In the genomic region with DNA sequence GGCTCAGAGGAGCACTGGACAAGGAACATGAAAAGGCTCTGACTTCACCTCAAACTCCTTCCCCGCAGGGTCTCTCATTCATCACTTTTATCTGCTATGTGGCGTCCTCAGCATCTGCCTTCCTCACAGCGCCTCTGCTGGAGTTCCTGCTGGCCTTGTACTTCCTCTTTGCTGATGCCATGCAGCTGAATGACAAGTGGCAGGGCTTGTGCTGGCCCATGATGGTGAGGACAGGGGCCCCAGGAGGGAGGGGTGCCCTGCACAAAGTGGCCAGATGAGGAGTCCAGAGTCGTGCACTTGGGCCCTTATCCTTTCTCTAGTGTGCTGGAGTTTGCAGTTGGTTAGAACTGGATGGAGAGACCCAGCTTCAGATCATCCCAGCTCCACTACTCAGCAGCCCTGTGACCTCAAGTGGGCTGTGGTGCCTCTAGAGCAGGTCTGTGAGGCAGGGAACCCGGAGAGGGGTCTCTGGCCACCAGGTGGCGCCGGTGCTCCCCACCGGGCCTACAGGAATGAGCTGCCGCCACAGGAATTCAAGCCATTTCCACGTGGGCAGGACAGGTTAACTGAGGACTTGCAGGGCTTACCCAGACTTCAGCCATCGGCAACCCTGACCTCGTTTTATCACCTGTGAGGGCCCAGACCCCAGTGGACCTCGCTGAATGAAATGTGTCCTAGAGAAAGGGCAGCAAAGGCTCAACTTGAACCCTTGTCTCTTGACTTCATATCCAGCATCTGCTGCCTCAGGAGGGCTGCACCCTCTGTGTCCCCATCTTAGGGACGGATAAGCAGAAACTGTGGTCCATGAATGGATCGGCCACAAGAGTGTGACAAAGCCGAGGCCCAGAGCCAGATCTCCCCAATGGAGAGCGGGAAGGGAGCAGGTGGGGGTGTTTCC, we compare ENCODE assay signal across 1 cellular context.
A peak's percentile ranks its signal among the peaks of the same experiment; 100 is the strongest.
TF ChIP-seq lines count a peak whose summit lies in the region.

No MANE protein-coding gene starts in this region.

TF ChIP-seq in HepG2, 621 proteins besides CTCF, POLR2A, EP300 and RAD21 (continued from another document and continues in another):
- TF ChIP-seq, protein P1, sequence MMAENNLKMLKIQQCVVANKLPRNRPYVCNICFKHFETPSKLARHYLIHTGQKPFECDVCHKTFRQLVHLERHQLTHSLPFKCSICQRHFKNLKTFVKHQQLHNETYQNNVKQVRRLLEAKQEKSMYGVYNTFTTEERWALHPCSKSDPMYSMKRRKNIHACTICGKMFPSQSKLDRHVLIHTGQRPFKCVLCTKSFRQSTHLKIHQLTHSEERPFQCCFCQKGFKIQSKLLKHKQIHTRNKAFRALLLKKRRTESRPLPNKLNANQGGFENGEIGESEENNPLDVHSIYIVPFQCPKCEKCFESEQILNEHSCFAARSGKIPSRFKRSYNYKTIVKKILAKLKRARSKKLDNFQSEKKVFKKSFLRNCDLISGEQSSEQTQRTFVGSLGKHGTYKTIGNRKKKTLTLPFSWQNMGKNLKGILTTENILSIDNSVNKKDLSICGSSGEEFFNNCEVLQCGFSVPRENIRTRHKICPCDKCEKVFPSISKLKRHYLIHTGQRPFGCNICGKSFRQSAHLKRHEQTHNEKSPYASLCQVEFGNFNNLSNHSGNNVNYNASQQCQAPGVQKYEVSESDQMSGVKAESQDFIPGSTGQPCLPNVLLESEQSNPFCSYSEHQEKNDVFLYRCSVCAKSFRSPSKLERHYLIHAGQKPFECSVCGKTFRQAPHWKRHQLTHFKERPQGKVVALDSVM (CRISPR knock-in tag; IDR thresholded peaks at IDR 0.05): peak; percentile 61; the same call in 1 of the 2 replicates
- TF ChIP-seq HOXA7 (CRISPR knock-in tag; IDR thresholded peaks at IDR 0.05) (no peak), TOE1 (CRISPR knock-in tag; IDR thresholded peaks at IDR 0.05) (peak; percentile 83; the same call in 1 of the 2 replicates), JARID2 (CRISPR knock-in tag; IDR thresholded peaks at IDR 0.05; ENCODE audit: insufficient replicate concordance) (no peak), ZNF232 (CRISPR knock-in tag; IDR thresholded peaks at IDR 0.05; ENCODE audit: borderline replicate concordance) (peak; percentile 88; the same call in 1 of the 2 replicates), ZNF432 (CRISPR knock-in tag; IDR thresholded peaks at IDR 0.05; ENCODE audit: borderline replicate concordance) (no peak), ZMYM2 (CRISPR knock-in tag; IDR thresholded peaks at IDR 0.05) (no peak), ZNF737 (CRISPR knock-in tag; IDR thresholded peaks at IDR 0.05; ENCODE audit: borderline replicate concordance) (peak; percentile 23; the same call in 1 of the 2 replicates), SNRNP70 (IDR thresholded peaks at IDR 0.05; ENCODE audit: low read depth, low read length) (no peak), PCBP1 (IDR thresholded peaks at IDR 0.05; ENCODE audit: borderline replicate concordance, low read depth, low read length) (no peak), ZNF44 (CRISPR knock-in tag; IDR thresholded peaks at IDR 0.05) (peak; percentile 36; the same call in 1 of the 2 replicates), TAF1 (CRISPR knock-in tag; IDR thresholded peaks at IDR 0.05) (no peak), ZNF296 (CRISPR knock-in tag; conservative IDR thresholded peaks at IDR 0.05) (no peak), ZNF225 (CRISPR knock-in tag; IDR thresholded peaks at IDR 0.05) (peak; percentile 62; the same call in 1 of the 2 replicates), ZNF143 (CRISPR knock-in tag; IDR thresholded peaks at IDR 0.05) (no peak), ZNF782 (CRISPR knock-in tag; IDR thresholded peaks at IDR 0.05; ENCODE audit: borderline replicate concordance) (peak; percentile 94; the same call in 1 of the 2 replicates), TSC22D2 (CRISPR knock-in tag; IDR thresholded peaks at IDR 0.05; ENCODE audit: borderline replicate concordance) (peak; percentile 60; the same call in 1 of the 2 replicates), CC2D1A (CRISPR knock-in tag; IDR thresholded peaks at IDR 0.05) (no peak), ZFY (CRISPR knock-in tag; IDR thresholded peaks at IDR 0.05) (peak; percentile 88), POLR2AphosphoS5 (IDR thresholded peaks at IDR 0.05; ENCODE audit: low read depth, low read length) (no peak), DMTF1 (CRISPR knock-in tag; IDR thresholded peaks at IDR 0.05) (peak; percentile 78; the same call in 1 of the 2 replicates), NFIC (IDR thresholded peaks at IDR 0.05; ENCODE audit: low read length) (no peak), ZNF331 (CRISPR knock-in tag; IDR thresholded peaks at IDR 0.05) (peak; percentile 83), ZNF7 (CRISPR knock-in tag; IDR thresholded peaks at IDR 0.05) (no peak), ZNF281 (CRISPR knock-in tag; IDR thresholded peaks at IDR 0.05; ENCODE audit: borderline replicate concordance) (no peak), IKZF1 (IDR thresholded peaks at IDR 0.05) (no peak), ZNF329 (CRISPR knock-in tag; IDR thresholded peaks at IDR 0.05; ENCODE audit: low read depth) (peak; percentile 45; the same call in 1 of the 2 replicates), PPARG (CRISPR knock-in tag; conservative IDR thresholded peaks at IDR 0.05) (peak; percentile 78), LBX2 (CRISPR knock-in tag; IDR thresholded peaks at IDR 0.05; ENCODE audit: borderline replicate concordance) (no peak)
- TF ChIP-seq, protein P2, sequence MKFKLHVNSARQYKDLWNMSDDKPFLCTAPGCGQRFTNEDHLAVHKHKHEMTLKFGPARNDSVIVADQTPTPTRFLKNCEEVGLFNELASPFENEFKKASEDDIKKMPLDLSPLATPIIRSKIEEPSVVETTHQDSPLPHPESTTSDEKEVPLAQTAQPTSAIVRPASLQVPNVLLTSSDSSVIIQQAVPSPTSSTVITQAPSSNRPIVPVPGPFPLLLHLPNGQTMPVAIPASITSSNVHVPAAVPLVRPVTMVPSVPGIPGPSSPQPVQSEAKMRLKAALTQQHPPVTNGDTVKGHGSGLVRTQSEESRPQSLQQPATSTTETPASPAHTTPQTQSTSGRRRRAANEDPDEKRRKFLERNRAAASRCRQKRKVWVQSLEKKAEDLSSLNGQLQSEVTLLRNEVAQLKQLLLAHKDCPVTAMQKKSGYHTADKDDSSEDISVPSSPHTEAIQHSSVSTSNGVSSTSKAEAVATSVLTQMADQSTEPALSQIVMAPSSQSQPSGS (CRISPR knock-in tag; IDR thresholded peaks at IDR 0.05): peak; percentile 84
- TF ChIP-seq, protein P3, sequence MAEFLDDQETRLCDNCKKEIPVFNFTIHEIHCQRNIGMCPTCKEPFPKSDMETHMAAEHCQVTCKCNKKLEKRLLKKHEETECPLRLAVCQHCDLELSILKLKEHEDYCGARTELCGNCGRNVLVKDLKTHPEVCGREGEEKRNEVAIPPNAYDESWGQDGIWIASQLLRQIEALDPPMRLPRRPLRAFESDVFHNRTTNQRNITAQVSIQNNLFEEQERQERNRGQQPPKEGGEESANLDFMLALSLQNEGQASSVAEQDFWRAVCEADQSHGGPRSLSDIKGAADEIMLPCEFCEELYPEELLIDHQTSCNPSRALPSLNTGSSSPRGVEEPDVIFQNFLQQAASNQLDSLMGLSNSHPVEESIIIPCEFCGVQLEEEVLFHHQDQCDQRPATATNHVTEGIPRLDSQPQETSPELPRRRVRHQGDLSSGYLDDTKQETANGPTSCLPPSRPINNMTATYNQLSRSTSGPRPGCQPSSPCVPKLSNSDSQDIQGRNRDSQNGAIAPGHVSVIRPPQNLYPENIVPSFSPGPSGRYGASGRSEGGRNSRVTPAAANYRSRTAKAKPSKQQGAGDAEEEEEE (CRISPR knock-in tag; IDR thresholded peaks at IDR 0.05; ENCODE audit: borderline replicate concordance): no peak
- TF ChIP-seq, protein P4, sequence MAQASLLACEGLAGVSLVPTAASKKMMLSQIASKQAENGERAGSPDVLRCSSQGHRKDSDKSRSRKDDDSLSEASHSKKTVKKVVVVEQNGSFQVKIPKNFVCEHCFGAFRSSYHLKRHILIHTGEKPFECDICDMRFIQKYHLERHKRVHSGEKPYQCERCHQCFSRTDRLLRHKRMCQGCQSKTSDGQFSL (CRISPR knock-in tag; IDR thresholded peaks at IDR 0.05): no peak; the same call in 1 of the 2 replicates
- TF ChIP-seq, protein P5, sequence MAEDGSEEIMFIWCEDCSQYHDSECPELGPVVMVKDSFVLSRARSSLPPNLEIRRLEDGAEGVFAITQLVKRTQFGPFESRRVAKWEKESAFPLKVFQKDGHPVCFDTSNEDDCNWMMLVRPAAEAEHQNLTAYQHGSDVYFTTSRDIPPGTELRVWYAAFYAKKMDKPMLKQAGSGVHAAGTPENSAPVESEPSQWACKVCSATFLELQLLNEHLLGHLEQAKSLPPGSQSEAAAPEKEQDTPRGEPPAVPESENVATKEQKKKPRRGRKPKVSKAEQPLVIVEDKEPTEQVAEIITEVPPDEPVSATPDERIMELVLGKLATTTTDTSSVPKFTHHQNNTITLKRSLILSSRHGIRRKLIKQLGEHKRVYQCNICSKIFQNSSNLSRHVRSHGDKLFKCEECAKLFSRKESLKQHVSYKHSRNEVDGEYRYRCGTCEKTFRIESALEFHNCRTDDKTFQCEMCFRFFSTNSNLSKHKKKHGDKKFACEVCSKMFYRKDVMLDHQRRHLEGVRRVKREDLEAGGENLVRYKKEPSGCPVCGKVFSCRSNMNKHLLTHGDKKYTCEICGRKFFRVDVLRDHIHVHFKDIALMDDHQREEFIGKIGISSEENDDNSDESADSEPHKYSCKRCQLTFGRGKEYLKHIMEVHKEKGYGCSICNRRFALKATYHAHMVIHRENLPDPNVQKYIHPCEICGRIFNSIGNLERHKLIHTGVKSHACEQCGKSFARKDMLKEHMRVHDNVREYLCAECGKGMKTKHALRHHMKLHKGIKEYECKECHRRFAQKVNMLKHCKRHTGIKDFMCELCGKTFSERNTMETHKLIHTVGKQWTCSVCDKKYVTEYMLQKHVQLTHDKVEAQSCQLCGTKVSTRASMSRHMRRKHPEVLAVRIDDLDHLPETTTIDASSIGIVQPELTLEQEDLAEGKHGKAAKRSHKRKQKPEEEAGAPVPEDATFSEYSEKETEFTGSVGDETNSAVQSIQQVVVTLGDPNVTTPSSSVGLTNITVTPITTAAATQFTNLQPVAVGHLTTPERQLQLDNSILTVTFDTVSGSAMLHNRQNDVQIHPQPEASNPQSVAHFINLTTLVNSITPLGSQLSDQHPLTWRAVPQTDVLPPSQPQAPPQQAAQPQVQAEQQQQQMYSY (CRISPR knock-in tag; IDR thresholded peaks at IDR 0.05): no peak
- TF ChIP-seq, protein P6, sequence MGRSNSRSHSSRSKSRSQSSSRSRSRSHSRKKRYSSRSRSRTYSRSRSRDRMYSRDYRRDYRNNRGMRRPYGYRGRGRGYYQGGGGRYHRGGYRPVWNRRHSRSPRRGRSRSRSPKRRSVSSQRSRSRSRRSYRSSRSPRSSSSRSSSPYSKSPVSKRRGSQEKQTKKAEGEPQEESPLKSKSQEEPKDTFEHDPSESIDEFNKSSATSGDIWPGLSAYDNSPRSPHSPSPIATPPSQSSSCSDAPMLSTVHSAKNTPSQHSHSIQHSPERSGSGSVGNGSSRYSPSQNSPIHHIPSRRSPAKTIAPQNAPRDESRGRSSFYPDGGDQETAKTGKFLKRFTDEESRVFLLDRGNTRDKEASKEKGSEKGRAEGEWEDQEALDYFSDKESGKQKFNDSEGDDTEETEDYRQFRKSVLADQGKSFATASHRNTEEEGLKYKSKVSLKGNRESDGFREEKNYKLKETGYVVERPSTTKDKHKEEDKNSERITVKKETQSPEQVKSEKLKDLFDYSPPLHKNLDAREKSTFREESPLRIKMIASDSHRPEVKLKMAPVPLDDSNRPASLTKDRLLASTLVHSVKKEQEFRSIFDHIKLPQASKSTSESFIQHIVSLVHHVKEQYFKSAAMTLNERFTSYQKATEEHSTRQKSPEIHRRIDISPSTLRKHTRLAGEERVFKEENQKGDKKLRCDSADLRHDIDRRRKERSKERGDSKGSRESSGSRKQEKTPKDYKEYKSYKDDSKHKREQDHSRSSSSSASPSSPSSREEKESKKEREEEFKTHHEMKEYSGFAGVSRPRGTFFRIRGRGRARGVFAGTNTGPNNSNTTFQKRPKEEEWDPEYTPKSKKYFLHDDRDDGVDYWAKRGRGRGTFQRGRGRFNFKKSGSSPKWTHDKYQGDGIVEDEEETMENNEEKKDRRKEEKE (IDR thresholded peaks at IDR 0.05): no peak
- TF ChIP-seq, protein P7, sequence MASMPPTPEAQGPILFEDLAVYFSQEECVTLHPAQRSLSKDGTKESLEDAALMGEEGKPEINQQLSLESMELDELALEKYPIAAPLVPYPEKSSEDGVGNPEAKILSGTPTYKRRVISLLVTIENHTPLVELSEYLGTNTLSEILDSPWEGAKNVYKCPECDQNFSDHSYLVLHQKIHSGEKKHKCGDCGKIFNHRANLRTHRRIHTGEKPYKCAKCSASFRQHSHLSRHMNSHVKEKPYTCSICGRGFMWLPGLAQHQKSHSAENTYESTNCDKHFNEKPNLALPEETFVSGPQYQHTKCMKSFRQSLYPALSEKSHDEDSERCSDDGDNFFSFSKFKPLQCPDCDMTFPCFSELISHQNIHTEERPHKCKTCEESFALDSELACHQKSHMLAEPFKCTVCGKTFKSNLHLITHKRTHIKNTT (CRISPR knock-in tag; IDR thresholded peaks at IDR 0.05): no peak
